4 cellular contexts compared by ENCODE assay signal in genomic region chr2:240445961-240446538, GRCh38.
TF ChIP-seq lines count a peak whose summit lies in the region.

No MANE protein-coding gene starts in this region.

TF ChIP-seq in SK-N-SH, 30 proteins besides CTCF, POLR2A, EP300 and RAD21:
- TF ChIP-seq GABPA (IDR thresholded peaks at IDR 0.05; ENCODE audit: low read depth) (no peak), REST (IDR thresholded peaks at IDR 0.05; ENCODE audit: low read depth, low read length) (peak; percentile 78; the same call in 1 of the 2 replicates)

TF ChIP-seq in SK-N-SH treated with all-trans-retinoic acid at 6 μM for 48 hours, 23 proteins besides CTCF, POLR2A, EP300 and RAD21:
- no peak for TF ChIP-seq ISL1 (CRISPR knock-in tag; IDR thresholded peaks at IDR 0.05)

TF ChIP-seq in IMR-90, 13 proteins besides CTCF, POLR2A, EP300 and RAD21:
- TF ChIP-seq RFX5 (IDR thresholded peaks at IDR 0.05; ENCODE audit: low read depth, low read length) (no peak), ELK1 (IDR thresholded peaks at IDR 0.05; ENCODE audit: borderline replicate concordance, low read depth, low read length) (no peak), CHD1 (IDR thresholded peaks at IDR 0.05; ENCODE audit: low read depth, low read length) (no peak), MXI1 (IDR thresholded peaks at IDR 0.05; ENCODE audit: borderline replicate concordance, low read depth, low read length) (no peak)

TF ChIP-seq in K562, 482 proteins besides CTCF, POLR2A, EP300 and RAD21:
- TF ChIP-seq HNRNPLL (IDR thresholded peaks at IDR 0.05; ENCODE audit: low read depth, low read length, poor library complexity, severe bottlenecking), result peak; percentile 76
- no peak for TF ChIP-seq OTX1 (CRISPR knock-in tag; IDR thresholded peaks at IDR 0.05)
- TF ChIP-seq ATF3 (IDR thresholded peaks at IDR 0.05), result no peak
- no peak for TF ChIP-seq ATF3 (CRISPR knock-in tag; conservative IDR thresholded peaks at IDR 0.05)
